In genomic region chr10:129626309-129626708, GRCh38 we compare ENCODE assay signal across 23 cellular contexts.
"Had no signal": no experiment of that assay in that cellular context is flagged by ENCODE, and none has a peak within 500 bp of the region (broad histone marks: within the 10 kb centered on the region; RNA-seq: fewer than 3 reads in every experiment).

No MANE protein-coding gene starts in this region.

- H3K9ac ChIP-seq: neural progenitor cell had no signal

- H3K27me3 ChIP-seq: adrenal gland, ascending aorta, brain microvascular endothelial cell, neural progenitor cell, testis, vagina had no signal

- H3K27me3 Mint-ChIP-seq: activated T-cell treated with anti-CD3 and anti-CD28 coated beads, Interleukin-2, amount 50 U/mL, for 24 hours; activated T-helper 17 cell treated with anti-CD3 and anti-CD28 coated beads, Interleukin-2, amount 50 U/mL, for 72 hours; naive B cell; stimulated activated naive B cell treated with anti-CD40 and anti-IgM and Interleukin-4, amounts not matched to agents 10 μg/mL and 1 μg/mL and 100 μg/mL, for 72 hours had no signal

- ATAC-seq: activated CD4-positive, CD25-positive, alpha-beta regulatory T cell treated with anti-CD3 and anti-CD28 coated beads, Interleukin-2, amount 50 U/mL, for 24 hours; activated CD8-positive, alpha-beta T cell treated with anti-CD3 and anti-CD28 coated beads, Interleukin-2, amount 10 ng/mL, durations not matched to agents 7 days and 5 days; activated naive CD4-positive, alpha-beta T cell treated with anti-CD3 and anti-CD28 coated beads, Interleukin-2, amount 50 U/mL, for 72 hours; activated T-helper 17 cell treated with anti-CD3 and anti-CD28 coated beads, Interleukin-2, amount 50 U/mL, for 72 hours; stimulated activated naive B cell treated with anti-CD40 and anti-IgM and Interleukin-4, amounts not matched to agents 10 μg/mL and 1 μg/mL and 100 μg/mL, for 72 hours had no signal

- DNase-seq: activated CD4-positive, alpha-beta T cell treated with anti-CD3 and anti-CD28 coated beads, Interleukin-2, amount 50 U/mL, for 1 hour; activated CD8-positive, alpha-beta T cell treated with anti-CD3 and anti-CD28 coated beads, Interleukin-2, amount 10 ng/mL, durations not matched to agents 7 days and 5 days; activated T-cell treated with anti-CD3 and anti-CD28 coated beads, Interleukin-2, amount 50 U/mL, for 24 hours; adrenal gland; brain microvascular endothelial cell; central memory CD4-positive, alpha-beta T cell; naive B cell; retina; stimulated activated CD4-positive, alpha-beta T cell treated with anti-CD3 and anti-CD28 coated beads, Interleukin-2, amount 100 ng/mL, for 48 hours; stimulated activated CD8-positive, alpha-beta memory T cell treated with anti-CD3 and anti-CD28 coated beads, Interleukin-4, amount 100 ng/mL, for 48 hours; stimulated activated naive B cell treated with anti-CD40 and anti-IgM and Interleukin-4, amounts not matched to agents 10 μg/mL and 1 μg/mL and 100 μg/mL, for 72 hours; T1000; testis; trophoblast cell had no signal

- H3K36me3 ChIP-seq: adrenal gland, ascending aorta, brain microvascular endothelial cell, neural progenitor cell, vagina had no signal

- H3K9me3 ChIP-seq: adrenal gland, ascending aorta, testis, vagina had no signal

- H3K27ac ChIP-seq: adrenal gland, ascending aorta, brain microvascular endothelial cell, epithelial cell of prostate, neural progenitor cell, testis, vagina had no signal

- H3K4me3 ChIP-seq: adrenal gland, ascending aorta, neural progenitor cell, testis, vagina had no signal

- H3K4me3 Mint-ChIP-seq: activated CD8-positive, alpha-beta T cell treated with anti-CD3 and anti-CD28 coated beads, Interleukin-2, amount 10 ng/mL, durations not matched to agents 7 days and 5 days; activated T-cell treated with anti-CD3 and anti-CD28 coated beads, Interleukin-2, amount 50 U/mL, for 24 hours; activated T-helper 17 cell treated with anti-CD3 and anti-CD28 coated beads, Interleukin-2, amount 50 U/mL, for 72 hours; neural progenitor cell; stimulated activated naive B cell treated with anti-CD40 and anti-IgM and Interleukin-4, amounts not matched to agents 10 μg/mL and 1 μg/mL and 100 μg/mL, for 72 hours; T-helper 1 cell treated with Interleukin-12 subunit alpha and Interleukin-12 subunit beta and Interleukin-4 antibody, amounts not matched to agents 30 μg/mL and 1 μg/mL, for 36 hours had no signal

- H3K27ac Mint-ChIP-seq: activated CD8-positive, alpha-beta T cell treated with anti-CD3 and anti-CD28 coated beads, Interleukin-2, amount 10 ng/mL, durations not matched to agents 7 days and 5 days; activated naive CD4-positive, alpha-beta T cell treated with anti-CD3 and anti-CD28 coated beads, Interleukin-2, amount 50 U/mL, for 72 hours; activated T-cell treated with anti-CD3 and anti-CD28 coated beads, Interleukin-2, amount 50 U/mL, for 24 hours; activated T-helper 17 cell treated with anti-CD3 and anti-CD28 coated beads, Interleukin-2, amount 50 U/mL, for 72 hours; neural progenitor cell; progenitor cell of endocrine pancreas; stimulated activated naive B cell treated with anti-CD40 and anti-IgM and Interleukin-4, amounts not matched to agents 10 μg/mL and 1 μg/mL and 100 μg/mL, for 72 hours; T-helper 1 cell treated with Interleukin-12 subunit alpha and Interleukin-12 subunit beta and Interleukin-4 antibody, amounts not matched to agents 30 μg/mL and 1 μg/mL, for 36 hours had no signal

- H3K4me1 ChIP-seq: adrenal gland, neural progenitor cell, testis had no signal
